Comparison of ENCODE assay signal across 10 cellular contexts in genomic region chr9:88988796-88989641, GRCh38. TPM values are rescaled to one million over a fixed set of nuclear protein-coding genes. Genes with fewer than 3 reads are reported as not detected.
DNase-seq lines count a peak whose midpoint lies in the region; ATAC-seq and TF ChIP-seq lines count a peak whose summit lies in the region.
"Had no signal": no experiment of that assay in that cellular context is flagged by ENCODE, and none has a peak within 500 bp of the region (broad histone marks: within the 10 kb centered on the region; RNA-seq: fewer than 3 reads in every experiment).

No MANE protein-coding gene starts in this region.

- intact Hi-C loops in CD4-positive, alpha-beta memory T cell (cut with micrococcal nuclease): loop anchor here (10.0 kb wide), 1 partner anchor 64 kb away; no protein-coding TSS in a partner anchor
- intact Hi-C loops in IMR-90 (cut with micrococcal nuclease): no loop called here

- no TSS peak for BruUV-seq in IMR-90 (replicated peaks; lab: Mats Ljungman, UMichigan)

- H3K36me3 ChIP-seq in CD4-positive, alpha-beta memory T cell (ENCODE audit: insufficient read depth, low read length): no peaks in the 10 kb centered on the region
- H3K36me3 ChIP-seq in IMR-90 (ENCODE audit: control insufficient read depth, insufficient read depth, low read length) (peaks cover 2% of the 10 kb centered on the region; the same call in 1 of the 2 replicates), brain microvascular endothelial cell (replicated peaks) (peaks cover 9% of the 10 kb centered on the region), BE2C (no peaks in the 10 kb centered on the region)
- H3K36me3 ChIP-seq: neutrophil, upper lobe of left lung had no signal

- peak overlapping the region; percentile 40; the same call in 1 of the 2 replicates for H4K91ac ChIP-seq in IMR-90 (ENCODE audit: insufficient read depth, low read depth, low read length)

- no peaks in the 10 kb centered on the region for H3K27me3 ChIP-seq in CD4-positive, alpha-beta memory T cell (ENCODE audit: insufficient read depth, low read length)
- H3K27me3 ChIP-seq in IMR-90 (ENCODE audit: control insufficient read depth, insufficient read depth, low read length): no peaks in the 10 kb centered on the region; the same call in 1 of the 2 replicates
- no peaks in the 10 kb centered on the region for H3K27me3 ChIP-seq in brain microvascular endothelial cell (replicated peaks)
- no peaks in the 10 kb centered on the region for H3K27me3 ChIP-seq in BE2C

- peaks cover 7 to 18% of the 10 kb centered on the region in 2 experiments; a peak in 3 of 4 replicates for H3K79me1 ChIP-seq in IMR-90 (ENCODE audit: low read depth in 1 of 2, low read length in 2 of 2)

- TF ChIP-seq RAD21 in IMR-90 (IDR thresholded peaks at IDR 0.05; ENCODE audit: low read length): no peak

- ATAC-seq in IMR-90 (ENCODE audit: low read depth) (peak; percentile 21), GM21737 (IDR thresholded peaks at IDR 0.05; ENCODE audit: unreplicated experiment) (no peak)
- ATAC-seq in natural killer cell treated with Interleukin-12 subunit alpha and Interleukin-12 subunit beta and Interleukin-15 and Interleukin-18, amount 100 ng/mL, for 72 hours: peak; percentile 82 to 83

- H3K9me3 Mint-ChIP-seq in CD4-positive, alpha-beta memory T cell: no peaks in the 10 kb centered on the region
- H3K9me3 Mint-ChIP-seq in natural killer cell treated with Interleukin-12 subunit alpha and Interleukin-12 subunit beta and Interleukin-15 and Interleukin-18, amount 100 ng/mL, for 72 hours: no peaks in the 10 kb centered on the region

- no peak for TF ChIP-seq POLR2A in IMR-90 (IDR thresholded peaks at IDR 0.05; ENCODE audit: low read depth, low read length)

- 58% methylated on average over 2 of the region's 7 CpGs; no CpG with 5 or more reads in 1 of the 2 experiments for WGBS in IMR-90 (ENCODE audit: extremely low coverage in 2 of 2, insufficient read length in 1 of 2), 2 experiments

- peaks cover 4% of the 10 kb centered on the region; the same call in 1 of the 2 replicates for H4K20me1 ChIP-seq in IMR-90 (ENCODE audit: insufficient read depth, low read length)

- no peak for DNase-seq in CD4-positive, alpha-beta memory T cell
- DNase-seq in IMR-90 (peak; percentile 69), brain microvascular endothelial cell (no peak), 8988T (no peak), NCI-H2029 treated with DMSO at 0.1 percent for 48 hours (lab: John Stamatoyannopoulos, UW) (no peak), BE2C (no peak)
- no peak for DNase-seq in natural killer cell treated with Interleukin-12 subunit alpha and Interleukin-12 subunit beta and Interleukin-15 and Interleukin-18, amount 100 ng/mL, for 72 hours (ENCODE audit: low spot score)
- DNase-seq: upper lobe of left lung had no signal

- H3K4ac ChIP-seq in IMR-90 (ENCODE audit: low read depth, low read length): peak overlapping the region; percentile 55; the same call in 1 of the 2 replicates

- 0 out of 2 replicates have a peak overlapping the region, but pooled peaks have one; percentile 48 for H3K14ac ChIP-seq in IMR-90 (replicated peaks; ENCODE audit: low read depth, low read length)

- H3K36me3 Mint-ChIP-seq in CD4-positive, alpha-beta memory T cell: no peaks in the 10 kb centered on the region
- H3K36me3 Mint-ChIP-seq in natural killer cell treated with Interleukin-12 subunit alpha and Interleukin-12 subunit beta and Interleukin-15 and Interleukin-18, amount 100 ng/mL, for 72 hours: no peaks in the 10 kb centered on the region

- CTCF ChIA-PET in CD4-positive, alpha-beta memory T cell (lab: Charles Lee; ENCODE audit: partially characterized antibody): no interaction called here
- CTCF ChIA-PET in IMR-90 (lab: Yijun Ruan, JAX): interaction anchor here (0.6 to 1.1 kb wide), 2 partner anchors 166 to 243 kb away, joined by 3 read pairs; no protein-coding TSS in a partner anchor

- peaks cover 9 to 17% (median 14%) of the 10 kb centered on the region in 4 donors for H3K4me1 Mint-ChIP-seq in CD4-positive, alpha-beta memory T cell
- H3K4me1 Mint-ChIP-seq in natural killer cell treated with Interleukin-12 subunit alpha and Interleukin-12 subunit beta and Interleukin-15 and Interleukin-18, amount 100 ng/mL, for 72 hours (ENCODE audit: low read depth in 2 of 2): peaks cover 9 to 12% of the 10 kb centered on the region in 2 donors

- no peak overlapping the region for H3K4me3 ChIP-seq in CD4-positive, alpha-beta memory T cell (ENCODE audit: low read length in 2 of 2)
- H3K4me3 ChIP-seq in IMR-90 (ENCODE audit: insufficient read depth, low read depth, low read length) (no peak overlapping the region), brain microvascular endothelial cell (ENCODE audit: low read depth, low read length) (no peak overlapping the region), BE2C (ENCODE audit: low read depth, low read length) (no peak overlapping the region)
- H3K4me3 ChIP-seq: upper lobe of left lung had no signal

- no peak overlapping the region for H2BK5ac ChIP-seq in IMR-90 (ENCODE audit: low read depth, low read length, poor library complexity, severe bottlenecking)

- H2AFZ ChIP-seq in IMR-90 (replicated peaks; ENCODE audit: low read length, poor library complexity): peak overlapping the region; percentile 29

- dilution Hi-C loops in IMR-90 (cut with HindIII; ENCODE audit: low sequenced_read_pairs, unreplicated experiment): loop anchor here (25.0 kb wide), 1 partner anchor 352 kb away; no protein-coding TSS in a partner anchor

- 0 out of 2 replicates have a peak overlapping the region, but pooled peaks have one; percentile 26 for H3K23ac ChIP-seq in IMR-90 (ENCODE audit: low read depth, low read length)

- H4K8ac ChIP-seq in IMR-90 (ENCODE audit: low read depth in 2 of 2, low read length in 2 of 2): peak overlapping the region; percentile 53 to 58; a peak in 3 of 4 replicates

- peak overlapping the region; percentile 73 for H2AK5ac ChIP-seq in IMR-90 (ENCODE audit: low read depth, low read length)

- peak overlapping the region; percentile 63; the same call in 2 of the 3 replicates for H2BK15ac ChIP-seq in IMR-90 (ENCODE audit: low read depth, low read length)

- peak overlapping the region; percentile 28 for H4K5ac ChIP-seq in IMR-90 (ENCODE audit: low read depth, low read length)

- peak overlapping the region; percentile 53 for H2BK20ac ChIP-seq in IMR-90 (ENCODE audit: low read depth, low read length)

- peak overlapping the region; percentile 37 for H3K4me2 ChIP-seq in IMR-90 (ENCODE audit: low read depth, low read length)

- peak overlapping the region; percentile 48 for H2BK120ac ChIP-seq in IMR-90 (ENCODE audit: low read depth, low read length)

- no peak overlapping the region for H3K27ac ChIP-seq in CD4-positive, alpha-beta memory T cell (ENCODE audit: low read depth, low read length)
- H3K27ac ChIP-seq in IMR-90 (ENCODE audit: insufficient read depth, low read length) (peak overlapping the region; percentile 84), brain microvascular endothelial cell (peak overlapping the region; percentile 16)
- H3K27ac ChIP-seq: neutrophil had no signal

- H3K4me3 Mint-ChIP-seq in CD4-positive, alpha-beta memory T cell: peak overlapping the region in 6 of 8 donors; percentile 1 to 66 (median 51)
- H3K4me3 Mint-ChIP-seq in natural killer cell treated with Interleukin-12 subunit alpha and Interleukin-12 subunit beta and Interleukin-15 and Interleukin-18, amount 100 ng/mL, for 72 hours: no peak overlapping the region

- peaks cover 16% of the 10 kb centered on the region for H3K4me1 ChIP-seq in CD4-positive, alpha-beta memory T cell (ENCODE audit: insufficient read depth, low read length)
- H3K4me1 ChIP-seq in IMR-90 (ENCODE audit: control insufficient read depth, insufficient read depth, low read length): peaks cover 9% of the 10 kb centered on the region
- H3K4me1 ChIP-seq in BE2C: peaks cover 2% of the 10 kb centered on the region; the same call in 1 of the 2 replicates

- H3K27me3 Mint-ChIP-seq in CD4-positive, alpha-beta memory T cell: peaks cover 15 to 17% of the 10 kb centered on the region in 2 donors
- H3K27me3 Mint-ChIP-seq in natural killer cell treated with Interleukin-12 subunit alpha and Interleukin-12 subunit beta and Interleukin-15 and Interleukin-18, amount 100 ng/mL, for 72 hours: peaks cover 57 to 81% of the 10 kb centered on the region in 2 donors

- H3K56ac ChIP-seq in IMR-90 (ENCODE audit: extremely low read depth, insufficient read depth, low read length): no peak overlapping the region

- H3K9ac ChIP-seq in IMR-90 (ENCODE audit: low read depth, low read length): peak overlapping the region; percentile 53

- TF ChIP-seq CTCF in IMR-90 (conservative IDR thresholded peaks at IDR 0.05; ENCODE audit: low read depth, low read length): no peak
- no peak for TF ChIP-seq CTCF in brain microvascular endothelial cell (IDR thresholded peaks at IDR 0.05; ENCODE audit: low read depth, low read length, missing control alignments)
- no peak for TF ChIP-seq CTCF in BE2C (IDR thresholded peaks at IDR 0.05; ENCODE audit: low read depth, low read length)

- in situ Hi-C loops in IMR-90 (cut with MboI; ENCODE audit: low sequenced_read_pairs): no loop called here
- in situ Hi-C loops in brain microvascular endothelial cell (cut with HindIII; ENCODE audit: low pct_ligation_motif_present, low sequenced_read_pairs): no loop called here

- no peaks in the 10 kb centered on the region for H3K9me3 ChIP-seq in CD4-positive, alpha-beta memory T cell (ENCODE audit: control insufficient read depth in 1 of 2, low read length in 2 of 2)
- no peaks in the 10 kb centered on the region for H3K9me3 ChIP-seq in IMR-90 (ENCODE audit: control insufficient read depth, insufficient read depth, low read length)
- no peaks in the 10 kb centered on the region for H3K9me3 ChIP-seq in BE2C
- H3K9me3 ChIP-seq: neutrophil, upper lobe of left lung had no signal

- H3K27ac Mint-ChIP-seq in CD4-positive, alpha-beta memory T cell: peak overlapping the region in 1 of 7 donors; percentile 12
- no peak overlapping the region for H3K27ac Mint-ChIP-seq in natural killer cell treated with Interleukin-12 subunit alpha and Interleukin-12 subunit beta and Interleukin-15 and Interleukin-18, amount 100 ng/mL, for 72 hours

- H3K18ac ChIP-seq in IMR-90 (ENCODE audit: low read depth, low read length): peak overlapping the region; percentile 55

- H2AK9ac ChIP-seq in IMR-90 (replicated peaks; ENCODE audit: low read depth, low read length, poor library complexity): peak overlapping the region; percentile 81

- peaks cover 4% of the 10 kb centered on the region for H3K9me1 ChIP-seq in IMR-90 (ENCODE audit: insufficient read depth, low read length)

- POLR2A ChIA-PET in CD4-positive, alpha-beta memory T cell (lab: Charles Lee; ENCODE audit: partially characterized antibody): no interaction called here
- POLR2A ChIA-PET in IMR-90 (lab: Charles Lee; ENCODE audit: unreplicated experiment): no interaction called here

RNA-seq across cellular contexts. Expression of gene S1PR3, which starts 2.2 kb away (rescaled TPM):
- total RNA-seq in CD4-positive, alpha-beta memory T cell: not detected
- not detected for polyA plus RNA-seq in CD4-positive, alpha-beta memory T cell
- total RNA-seq in IMR-90 (2012; rRNA removed): 28.7 and 31.1 TPM in 2 replicates
- 25.0 and 28.4 TPM in 2 replicates for polyA plus RNA-seq in IMR-90 (2012; rRNA removed)
- 16.1 and 27.1 TPM in 2 replicates for polyA plus RNA-seq in IMR-90 (2012; cell fraction: cytosol; rRNA removed)
- 9.5 and 9.8 TPM in 2 replicates for polyA plus RNA-seq in IMR-90 (2012; cell fraction: nucleus; rRNA removed; ENCODE audit: low replicate concordance)
- total RNA-seq in natural killer cell treated with Interleukin-12 subunit alpha and Interleukin-12 subunit beta and Interleukin-15 and Interleukin-18, amount 100 ng/mL, for 72 hours: not detected
- 2.5 TPM for polyA plus RNA-seq in BE2C (2012; ENCODE audit: insufficient read depth, insufficient read length, low read depth)

Comparison
In these comparisons a context has a peak if more than half of its experiments do, and no peak if none do; other contexts are left out.
1. RNA of gene S1PR3, which starts 2.2 kb away (total RNA-seq): 28.7 to 31.1 TPM in IMR-90; not detected in CD4-positive, alpha-beta memory T cell and not detected in natural killer cell treated with Interleukin-12 subunit alpha and Interleukin-12 subunit beta and Interleukin-15 and Interleukin-18, amount 100 ng/mL, for 72 hours; every median in the first group is over 10 times any median in the second.